Comparison of ENCODE assay signal across 1 cellular context in genomic region chr12:76083246-76083735, GRCh38.
TF ChIP-seq lines count a peak whose summit lies in the region.

No MANE protein-coding gene starts in this region.

TF ChIP-seq in endothelial cell of umbilical vein, 7 proteins besides CTCF, POLR2A, EP300 and RAD21:
- no peak for TF ChIP-seq FOS (IDR thresholded peaks at IDR 0.05; ENCODE audit: borderline replicate concordance, insufficient read depth, low read length)
- no peak for TF ChIP-seq MYC (IDR thresholded peaks at IDR 0.05; ENCODE audit: low read depth, low read length)
- no peak for TF ChIP-seq EZH2 (IDR thresholded peaks at IDR 0.05; ENCODE audit: borderline replicate concordance, low read depth, low read length, severe bottlenecking)
- TF ChIP-seq POLR2AphosphoS5 (IDR thresholded peaks at IDR 0.05; ENCODE audit: insufficient read depth, low read depth, low read length), result no peak
- no peak for TF ChIP-seq GATA2 (IDR thresholded peaks at IDR 0.05; ENCODE audit: insufficient read depth, insufficient read length, low read depth, low read length)
- TF ChIP-seq JUN (IDR thresholded peaks at IDR 0.05; ENCODE audit: borderline replicate concordance, insufficient read depth, insufficient read length, low read depth), result no peak
- TF ChIP-seq, protein P1, sequence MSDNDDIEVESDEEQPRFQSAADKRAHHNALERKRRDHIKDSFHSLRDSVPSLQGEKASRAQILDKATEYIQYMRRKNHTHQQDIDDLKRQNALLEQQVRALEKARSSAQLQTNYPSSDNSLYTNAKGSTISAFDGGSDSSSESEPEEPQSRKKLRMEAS (IDR thresholded peaks at IDR 0.05; ENCODE audit: insufficient read depth, insufficient read length), result no peak
